8 cellular contexts compared by ENCODE assay signal in genomic region chr11:117426297-117426685, GRCh38.
A peak's percentile ranks its signal among the peaks of the same experiment; 100 is the strongest.
DNase-seq lines count a peak whose midpoint lies in the region; ATAC-seq lines count a peak whose summit lies in the region.

No MANE protein-coding gene starts in this region.

- DNase-seq in ELR (ENCODE audit: low read depth) (peak; percentile 61), M059J (ENCODE audit: low read depth) (peak; percentile 45), T-helper 1 cell (peak; percentile 31 to 61 (median 42)), hepatic stellate cell (ENCODE audit: low spot score) (peak; percentile 84), sciatic nerve (ENCODE audit: low spot score) (peak; percentile 86)

- peak overlapping the region; percentile 9 for H3K27ac ChIP-seq in angular gyrus (ENCODE audit: low read depth, low read length)

- ATAC-seq in sciatic nerve (peak; percentile 70), GM21423 (IDR thresholded peaks at IDR 0.05; ENCODE audit: unreplicated experiment) (no peak), HG02571 (IDR thresholded peaks at IDR 0.05; ENCODE audit: unreplicated experiment) (no peak)

- intact Hi-C loops in sciatic nerve (cut with DNase I) = loop anchor here (2.0 kb wide), 1 partner anchor 391 kb away; no protein-coding TSS in a partner anchor
